9 cellular contexts compared by ENCODE assay signal in genomic region chr13:32170841-32171240, GRCh38.
"Had no signal": no experiment of that assay in that cellular context is flagged by ENCODE, and none has a peak within 500 bp of the region (broad histone marks: within the 10 kb centered on the region; RNA-seq: fewer than 3 reads in every experiment).

No MANE protein-coding gene starts in this region.

- H3K9me3 Mint-ChIP-seq: HFFc6, IgD-negative memory B cell had no signal

- H3K27ac ChIP-seq: GM23248, HL-60 had no signal

- H2AFZ ChIP-seq: GM23248 had no signal

- H3K4me1 ChIP-seq: HAP-1 had no signal

- H3K36me3 ChIP-seq: HAP-1 had no signal

- ATAC-seq: HCT116 had no signal

- H3K9ac ChIP-seq: GM23248 had no signal

- H3K4me3 Mint-ChIP-seq: HFFc6, IgD-negative memory B cell had no signal

- H3K4me1 Mint-ChIP-seq: IgD-negative memory B cell had no signal

- H3K27me3 Mint-ChIP-seq: IgD-negative memory B cell had no signal

- H3K4me3 ChIP-seq: GM23248, HAP-1 had no signal

- DNase-seq: GM23248, GOT3, H7, HFFc6, KBM-7 had no signal

- H3K9me3 ChIP-seq: HAP-1 had no signal

- H3K27ac Mint-ChIP-seq: HFFc6, IgD-negative memory B cell had no signal
